ENCODE assay signal across 10 cellular contexts in genomic region chr16:27432600-27432957, GRCh38. TPM values are rescaled to one million over a fixed set of nuclear protein-coding genes. Genes with fewer than 3 reads are reported as not detected.
DNase-seq lines count a peak whose midpoint lies in the region; ATAC-seq and TF ChIP-seq lines count a peak whose summit lies in the region.
"Had no signal": no experiment of that assay in that cellular context is flagged by ENCODE, and none has a peak within 500 bp of the region (broad histone marks: within the 10 kb centered on the region; RNA-seq: fewer than 3 reads in every experiment).

No MANE protein-coding gene starts in this region.

- TF ChIP-seq CTCF in fibroblast of the aortic adventitia (IDR thresholded peaks at IDR 0.05; ENCODE audit: insufficient read depth, low read length), result no peak
- no peak for TF ChIP-seq CTCF in right lobe of liver (IDR thresholded peaks at IDR 0.05)
- no peak for TF ChIP-seq CTCF in omental fat pad (IDR thresholded peaks at IDR 0.05)

- H3K4me1 ChIP-seq in right lobe of liver, result no peaks in the 10 kb centered on the region
- H3K4me1 ChIP-seq: psoas muscle had no signal

- CTCF ChIA-PET in activated CD4-positive, alpha-beta T cell treated with anti-CD3 and anti-CD28 coated beads, Interleukin-2, amount 10 ng/mL, durations not matched to agents 7 days and 5 days (lab: Charles Lee), result interaction anchor here (0.9 to 2.5 kb wide), 2 partner anchors 11 to 12 kb away, joined by 4 to 6 read pairs; no protein-coding TSS in a partner anchor

- peaks cover 64% of the 10 kb centered on the region for H3K36me3 Mint-ChIP-seq in activated CD4-positive, alpha-beta T cell treated with anti-CD3 and anti-CD28 coated beads, Interleukin-2, amount 10 ng/mL, durations not matched to agents 7 days and 5 days (ENCODE audit: low read depth)
- H3K36me3 Mint-ChIP-seq in T-helper 17 cell (ENCODE audit: low read depth), result peaks cover 4% of the 10 kb centered on the region
- peaks cover 78% of the 10 kb centered on the region for H3K36me3 Mint-ChIP-seq in stimulated activated memory B cell treated with anti-CD40 and anti-IgM and Interleukin-4, amounts not matched to agents 10 μg/mL and 1 μg/mL and 100 μg/mL, for 72 hours

- no peaks in the 10 kb centered on the region for H3K36me3 ChIP-seq in right lobe of liver

- H3K27ac ChIP-seq in right lobe of liver, result no peak overlapping the region
- H3K27ac ChIP-seq: psoas muscle had no signal

- H3K4me3 Mint-ChIP-seq in activated CD4-positive, alpha-beta T cell treated with anti-CD3 and anti-CD28 coated beads, Interleukin-2, amount 10 ng/mL, durations not matched to agents 7 days and 5 days, result no peak overlapping the region
- no peak overlapping the region for H3K4me3 Mint-ChIP-seq in T-helper 17 cell
- H3K4me3 Mint-ChIP-seq in stimulated activated memory B cell treated with anti-CD40 and anti-IgM and Interleukin-4, amounts not matched to agents 10 μg/mL and 1 μg/mL and 100 μg/mL, for 72 hours, result peak overlapping the region; percentile 38

- H3K9me3 ChIP-seq in T-helper 17 cell (ENCODE audit: control insufficient read depth, low read length, poor library complexity, severe bottlenecking), result no peaks in the 10 kb centered on the region
- no peaks in the 10 kb centered on the region for H3K9me3 ChIP-seq in right lobe of liver
- H3K9me3 ChIP-seq: psoas muscle had no signal

- TF ChIP-seq POLR2A in right lobe of liver (IDR thresholded peaks at IDR 0.05), result no peak

- DNase-seq in activated CD4-positive, alpha-beta T cell treated with anti-CD3 and anti-CD28 coated beads, Interleukin-2, amount 10 ng/mL, durations not matched to agents 7 days and 5 days, result no peak
- DNase-seq in activated CD4-positive, alpha-beta T cell treated with anti-CD3 and anti-CD28 coated beads, Interleukin-2, amount 50 U/mL, for 1 hour, result no peak
- DNase-seq in T-helper 17 cell (no peak), fibroblast of the aortic adventitia (ENCODE audit: low read depth) (peak; percentile 71), right lobe of liver (no peak), omental fat pad (ENCODE audit: low spot score) (no peak)
- DNase-seq: psoas muscle, SIG-M5 had no signal

- peaks cover 40% of the 10 kb centered on the region for H3K4me1 Mint-ChIP-seq in activated CD4-positive, alpha-beta T cell treated with anti-CD3 and anti-CD28 coated beads, Interleukin-2, amount 10 ng/mL, durations not matched to agents 7 days and 5 days
- peaks cover 9% of the 10 kb centered on the region for H3K4me1 Mint-ChIP-seq in T-helper 17 cell
- H3K4me1 Mint-ChIP-seq in stimulated activated memory B cell treated with anti-CD40 and anti-IgM and Interleukin-4, amounts not matched to agents 10 μg/mL and 1 μg/mL and 100 μg/mL, for 72 hours, result peaks cover 65% of the 10 kb centered on the region

- POLR2A ChIA-PET in activated CD4-positive, alpha-beta T cell treated with anti-CD3 and anti-CD28 coated beads, Interleukin-2, amount 10 ng/mL, durations not matched to agents 7 days and 5 days (lab: Charles Lee), result no interaction called here

- intact Hi-C loops in right lobe of liver (cut with DNase I), result no loop called here

- H3K27ac Mint-ChIP-seq in activated CD4-positive, alpha-beta T cell treated with anti-CD3 and anti-CD28 coated beads, Interleukin-2, amount 10 ng/mL, durations not matched to agents 7 days and 5 days, result peak overlapping the region; percentile 71
- peak overlapping the region; percentile 53 for H3K27ac Mint-ChIP-seq in T-helper 17 cell
- H3K27ac Mint-ChIP-seq in stimulated activated memory B cell treated with anti-CD40 and anti-IgM and Interleukin-4, amounts not matched to agents 10 μg/mL and 1 μg/mL and 100 μg/mL, for 72 hours, result peak overlapping the region; percentile 10

- no peaks in the 10 kb centered on the region for H3K9me3 Mint-ChIP-seq in activated CD4-positive, alpha-beta T cell treated with anti-CD3 and anti-CD28 coated beads, Interleukin-2, amount 10 ng/mL, durations not matched to agents 7 days and 5 days
- no peaks in the 10 kb centered on the region for H3K9me3 Mint-ChIP-seq in stimulated activated memory B cell treated with anti-CD40 and anti-IgM and Interleukin-4, amounts not matched to agents 10 μg/mL and 1 μg/mL and 100 μg/mL, for 72 hours

- no peak overlapping the region for H3K4me3 ChIP-seq in fibroblast of the aortic adventitia (ENCODE audit: low read depth, low read length)
- H3K4me3 ChIP-seq in right lobe of liver, result no peak overlapping the region
- H3K4me3 ChIP-seq: psoas muscle had no signal

- no peak for ATAC-seq in T-helper 17 cell
- no peak for ATAC-seq in stimulated activated memory B cell treated with anti-CD40 and anti-IgM and Interleukin-4, amounts not matched to agents 10 μg/mL and 1 μg/mL and 100 μg/mL, for 72 hours
- no peak for ATAC-seq in HG03354 (IDR thresholded peaks at IDR 0.05; ENCODE audit: poor library complexity, severe bottlenecking, unreplicated experiment)
- ATAC-seq in right lobe of liver, result no peak
- ATAC-seq in omental fat pad (ENCODE audit: low FRiP score), result no peak
- ATAC-seq: psoas muscle had no signal

- no CpG with 5 or more reads among the region's 6 CpGs for WGBS in right lobe of liver (ENCODE audit: insufficient coverage, low coverage, low lambda C conversion rate, missing lambda C conversion rate)

- H3K27me3 ChIP-seq in right lobe of liver, result no peaks in the 10 kb centered on the region

- H3K27me3 Mint-ChIP-seq in activated CD4-positive, alpha-beta T cell treated with anti-CD3 and anti-CD28 coated beads, Interleukin-2, amount 10 ng/mL, durations not matched to agents 7 days and 5 days, result no peaks in the 10 kb centered on the region
- H3K27me3 Mint-ChIP-seq in T-helper 17 cell, result no peaks in the 10 kb centered on the region
- H3K27me3 Mint-ChIP-seq in stimulated activated memory B cell treated with anti-CD40 and anti-IgM and Interleukin-4, amounts not matched to agents 10 μg/mL and 1 μg/mL and 100 μg/mL, for 72 hours, result no peaks in the 10 kb centered on the region

RNA-seq across cellular contexts. Expression of gene IL21R, which starts 30.6 kb away (rescaled TPM):
- total RNA-seq in activated CD4-positive, alpha-beta T cell treated with anti-CD3 and anti-CD28 coated beads, Interleukin-2, amount 10 ng/mL, durations not matched to agents 7 days and 5 days, result 10 to 100 TPM; 44.4 to 45.6 TPM
- total RNA-seq in T-helper 17 cell, result 10 to 100 TPM; 17.6 to 26.4 TPM
- total RNA-seq in fibroblast of the aortic adventitia (ENCODE audit: low replicate concordance), result 0.54 TPM in 1 of 2 replicates, not detected in the other
- total RNA-seq in right lobe of liver, result 1 to 10 TPM in 1 of 6 experiments, under 1 TPM in 5; 0.09 to 1.3 (median 0.31) TPM
- 1 to 10 TPM in 1 of 4 donors, under 1 TPM in 2, not detected in 1; 0.19 to 1.3 (median 0.25) TPM for total RNA-seq in omental fat pad

Comparison
In these comparisons a context has a peak if more than half of its experiments do, and no peak if none do; other contexts are left out.
1. H3K27ac Mint-ChIP-seq: peak in every context shown above with its lines; median percentile 71 in activated CD4-positive, alpha-beta T cell treated with anti-CD3 and anti-CD28 coated beads, Interleukin-2, amount 10 ng/mL, durations not matched to agents 7 days and 5 days; 53 in T-helper 17 cell; 10 in stimulated activated memory B cell treated with anti-CD40 and anti-IgM and Interleukin-4, amounts not matched to agents 10 μg/mL and 1 μg/mL and 100 μg/mL, for 72 hours.
2. RNA of gene IL21R, which starts 30.6 kb away (total RNA-seq): 44.4 to 45.6 TPM in activated CD4-positive, alpha-beta T cell treated with anti-CD3 and anti-CD28 coated beads, Interleukin-2, amount 10 ng/mL, durations not matched to agents 7 days and 5 days and 17.6 to 26.4 TPM in T-helper 17 cell; 0.54 TPM in fibroblast of the aortic adventitia, 0.09 to 1.3 TPM in right lobe of liver and 0.19 to 1.3 TPM in omental fat pad; every median in the first group is over 4 times any median in the second.